In the genomic region with DNA sequence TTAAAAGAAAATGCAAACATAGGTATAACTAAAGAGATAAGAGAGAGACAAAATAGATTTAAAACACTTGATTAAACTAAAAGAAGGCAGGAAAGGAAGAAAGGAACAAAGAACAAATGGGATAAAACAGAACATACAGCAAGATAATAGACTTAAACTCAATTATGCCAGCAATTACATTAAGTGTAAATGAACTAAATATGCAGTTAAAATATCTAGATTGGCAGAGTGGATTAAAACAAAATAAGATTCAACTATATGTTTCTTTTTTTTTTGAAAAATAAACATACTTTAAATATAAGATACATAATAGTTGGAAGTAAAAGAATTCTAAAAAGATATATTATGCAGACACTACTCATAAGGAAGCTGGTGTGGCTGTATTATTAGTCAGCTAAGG, we compare ENCODE assay signal across 8 cellular contexts.
"Had no signal": no experiment of that assay in that cellular context is flagged by ENCODE, and none has a peak within 500 bp of the region (broad histone marks: within the 10 kb centered on the region; RNA-seq: fewer than 3 reads in every experiment).

No MANE protein-coding gene starts in this region.

- FAIRE-seq: G401.6, GM12878, GM12891, GM12892, GM18507, GM19239 had no signal

- DNase-seq: GDM1, GF-D8 had no signal

- H3K4me3 ChIP-seq: GM12878 had no signal

- ATAC-seq: GM12878 had no signal
